Comparison of ENCODE assay signal across 15 cellular contexts in the genomic region with DNA sequence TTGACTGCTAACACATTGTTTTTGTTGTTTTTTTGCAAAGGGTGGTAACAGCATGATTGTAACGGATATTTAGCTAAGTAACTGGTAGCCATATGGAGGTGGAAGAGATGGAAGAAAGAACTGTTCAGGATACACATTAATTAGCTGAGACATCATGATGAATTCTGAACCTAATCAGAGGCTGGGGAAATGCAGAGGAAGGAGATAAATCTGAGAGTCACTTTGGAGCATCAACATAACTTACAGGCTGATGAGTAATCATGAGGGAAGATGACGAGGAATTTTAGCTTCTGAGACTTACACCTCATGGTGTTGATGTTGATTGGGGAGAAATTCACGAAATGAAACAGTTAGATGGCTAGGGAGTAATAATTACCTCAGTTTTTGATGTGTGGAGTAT.
DNase-seq lines count a peak whose midpoint lies in the region; ATAC-seq and TF ChIP-seq lines count a peak whose summit lies in the region.
"Had no signal": no experiment of that assay in that cellular context is flagged by ENCODE, and none has a peak within 500 bp of the region (broad histone marks: within the 10 kb centered on the region; RNA-seq: fewer than 3 reads in every experiment).

No MANE protein-coding gene starts in this region.

- peak overlapping the region; percentile 71 to 82 for H3K27ac ChIP-seq in coronary artery
- H3K27ac ChIP-seq in upper lobe of left lung, result no peak overlapping the region
- H3K27ac ChIP-seq: adrenal gland, transverse colon had no signal

- H3K27me3 ChIP-seq in upper lobe of left lung, result no peaks in the 10 kb centered on the region
- H3K27me3 ChIP-seq: adrenal gland, transverse colon had no signal

- H3K9me3 ChIP-seq in upper lobe of left lung, result no peaks in the 10 kb centered on the region
- H3K9me3 ChIP-seq: adrenal gland, transverse colon had no signal

- H3K4me3 ChIP-seq in coronary artery (no peak overlapping the region), upper lobe of left lung (no peak overlapping the region)
- H3K4me3 ChIP-seq: adrenal gland, transverse colon had no signal

- CTCF ChIA-PET in activated CD4-positive, alpha-beta memory T cell treated with anti-CD3 and anti-CD28 coated beads, Interleukin-2, amount 10 ng/mL, durations not matched to agents 7 days and 5 days (lab: Charles Lee), result interaction anchor here (0.5 kb wide), 1 partner anchor 26 kb away, joined by 3 read pairs; no protein-coding TSS in a partner anchor
- CTCF ChIA-PET in activated CD4-positive, alpha-beta memory T cell treated with anti-CD3 and anti-CD28 coated beads for 36 hours (lab: Charles Lee), result interaction anchor here (10.1 kb wide), 1 partner anchor 6 kb away, joined by 146 read pairs; no protein-coding TSS in a partner anchor

- intact Hi-C loops in activated CD4-positive, alpha-beta memory T cell treated with anti-CD3 and anti-CD28 coated beads for 36 hours (cut with micrococcal nuclease), result no loop called here

- POLR2A ChIA-PET in activated CD4-positive, alpha-beta memory T cell treated with anti-CD3 and anti-CD28 coated beads, Interleukin-2, amount 10 ng/mL, durations not matched to agents 7 days and 5 days (lab: Charles Lee), result interaction anchor here (0.5 kb wide), 1 partner anchor 9 kb away, joined by 3 read pairs; no protein-coding TSS in a partner anchor
- POLR2A ChIA-PET in activated CD4-positive, alpha-beta memory T cell treated with anti-CD3 and anti-CD28 coated beads for 36 hours (lab: Charles Lee), result no interaction called here

- H3K4me1 ChIP-seq in upper lobe of left lung, result no peaks in the 10 kb centered on the region
- H3K4me1 ChIP-seq: adrenal gland, transverse colon had no signal

- no peak for TF ChIP-seq POLR2A in upper lobe of left lung (IDR thresholded peaks at IDR 0.05)

- H3K9me3 Mint-ChIP-seq in activated CD4-positive, alpha-beta memory T cell treated with anti-CD3 and anti-CD28 coated beads, Interleukin-2, amount 10 ng/mL, durations not matched to agents 7 days and 5 days, result no peaks in the 10 kb centered on the region
- no peaks in the 10 kb centered on the region for H3K9me3 Mint-ChIP-seq in activated CD4-positive, alpha-beta memory T cell treated with anti-CD3 and anti-CD28 coated beads for 36 hours
- no peaks in the 10 kb centered on the region for H3K9me3 Mint-ChIP-seq in stimulated activated naive B cell treated with anti-CD40 and anti-IgM and Interleukin-4, amounts not matched to agents 10 μg/mL and 1 μg/mL and 100 μg/mL, for 72 hours
- H3K9me3 Mint-ChIP-seq: T-helper 1 cell treated with Interleukin-12 subunit alpha and Interleukin-12 subunit beta and Interleukin-4 antibody, amounts not matched to agents 30 μg/mL and 1 μg/mL, for 36 hours had no signal

- ATAC-seq in stimulated activated naive B cell treated with anti-CD40 and anti-IgM and Interleukin-4, amounts not matched to agents 10 μg/mL and 1 μg/mL and 100 μg/mL, for 72 hours (replicated peaks), result no peak
- ATAC-seq in HG03280 (IDR thresholded peaks at IDR 0.05; ENCODE audit: unreplicated experiment), result no peak
- no peak for ATAC-seq in upper lobe of left lung (ENCODE audit: low FRiP score in 2 of 2)
- ATAC-seq: left colon had no signal

- no peak overlapping the region for H3K4me3 Mint-ChIP-seq in activated CD4-positive, alpha-beta memory T cell treated with anti-CD3 and anti-CD28 coated beads, Interleukin-2, amount 10 ng/mL, durations not matched to agents 7 days and 5 days
- H3K4me3 Mint-ChIP-seq in activated CD4-positive, alpha-beta memory T cell treated with anti-CD3 and anti-CD28 coated beads for 36 hours, result no peak overlapping the region
- H3K4me3 Mint-ChIP-seq in stimulated activated naive B cell treated with anti-CD40 and anti-IgM and Interleukin-4, amounts not matched to agents 10 μg/mL and 1 μg/mL and 100 μg/mL, for 72 hours, result no peak overlapping the region
- H3K4me3 Mint-ChIP-seq: T-helper 1 cell treated with Interleukin-12 subunit alpha and Interleukin-12 subunit beta and Interleukin-4 antibody, amounts not matched to agents 30 μg/mL and 1 μg/mL, for 36 hours had no signal

- peaks cover 11 to 76% (median 47%) of the 10 kb centered on the region in 4 donors for H3K36me3 ChIP-seq in upper lobe of left lung

- DNase-seq in activated CD4-positive, alpha-beta memory T cell treated with anti-CD3 and anti-CD28 coated beads, Interleukin-2, amount 10 ng/mL, durations not matched to agents 7 days and 5 days, result no peak
- DNase-seq in activated CD4-positive, alpha-beta memory T cell treated with anti-CD3 and anti-CD28 coated beads for 36 hours, result no peak
- DNase-seq in NCI-H460 (ENCODE audit: extremely low read depth, low read depth), result peak; percentile 36
- no peak for DNase-seq in coronary artery (ENCODE audit: low spot score)
- no peak for DNase-seq in stimulated activated naive B cell treated with anti-CD40 and anti-IgM and Interleukin-4, amounts not matched to agents 10 μg/mL and 1 μg/mL and 100 μg/mL, for 72 hours
- no peak for DNase-seq in upper lobe of left lung
- DNase-seq in SKM-1 (lab: John Stamatoyannopoulos, UW; ENCODE audit: unreplicated experiment), result no peak
- DNase-seq: 8988T; activated CD4-positive, alpha-beta T cell treated with anti-CD3 and anti-CD28 coated beads for 1 hour; adrenal gland; left colon; NCI-H69; transverse colon had no signal

- TF ChIP-seq CTCF in coronary artery (IDR thresholded peaks at IDR 0.05) (no peak), upper lobe of left lung (IDR thresholded peaks at IDR 0.05) (no peak)

- peak overlapping the region; percentile 16 for H3K27ac Mint-ChIP-seq in activated CD4-positive, alpha-beta memory T cell treated with anti-CD3 and anti-CD28 coated beads, Interleukin-2, amount 10 ng/mL, durations not matched to agents 7 days and 5 days
- H3K27ac Mint-ChIP-seq in activated CD4-positive, alpha-beta memory T cell treated with anti-CD3 and anti-CD28 coated beads for 36 hours, result no peak overlapping the region
- peak overlapping the region; percentile 73 for H3K27ac Mint-ChIP-seq in stimulated activated naive B cell treated with anti-CD40 and anti-IgM and Interleukin-4, amounts not matched to agents 10 μg/mL and 1 μg/mL and 100 μg/mL, for 72 hours
- H3K27ac Mint-ChIP-seq: T-helper 1 cell treated with Interleukin-12 subunit alpha and Interleukin-12 subunit beta and Interleukin-4 antibody, amounts not matched to agents 30 μg/mL and 1 μg/mL, for 36 hours had no signal

- no peak for TF ChIP-seq EP300 in upper lobe of left lung (IDR thresholded peaks at IDR 0.05)

- H3K27me3 Mint-ChIP-seq in activated CD4-positive, alpha-beta memory T cell treated with anti-CD3 and anti-CD28 coated beads, Interleukin-2, amount 10 ng/mL, durations not matched to agents 7 days and 5 days, result no peaks in the 10 kb centered on the region
- H3K27me3 Mint-ChIP-seq in activated CD4-positive, alpha-beta memory T cell treated with anti-CD3 and anti-CD28 coated beads for 36 hours, result no peaks in the 10 kb centered on the region
- H3K27me3 Mint-ChIP-seq in stimulated activated naive B cell treated with anti-CD40 and anti-IgM and Interleukin-4, amounts not matched to agents 10 μg/mL and 1 μg/mL and 100 μg/mL, for 72 hours, result no peaks in the 10 kb centered on the region

- peaks cover 63% of the 10 kb centered on the region for H3K36me3 Mint-ChIP-seq in activated CD4-positive, alpha-beta memory T cell treated with anti-CD3 and anti-CD28 coated beads, Interleukin-2, amount 10 ng/mL, durations not matched to agents 7 days and 5 days (ENCODE audit: low read depth)
- H3K36me3 Mint-ChIP-seq in activated CD4-positive, alpha-beta memory T cell treated with anti-CD3 and anti-CD28 coated beads for 36 hours, result peaks cover 58% of the 10 kb centered on the region
- H3K36me3 Mint-ChIP-seq in stimulated activated naive B cell treated with anti-CD40 and anti-IgM and Interleukin-4, amounts not matched to agents 10 μg/mL and 1 μg/mL and 100 μg/mL, for 72 hours, result peaks cover 52 to 76% of the 10 kb centered on the region in 2 donors

- peaks cover 1% of the 10 kb centered on the region for H3K4me1 Mint-ChIP-seq in activated CD4-positive, alpha-beta memory T cell treated with anti-CD3 and anti-CD28 coated beads, Interleukin-2, amount 10 ng/mL, durations not matched to agents 7 days and 5 days
- peaks cover 9% of the 10 kb centered on the region for H3K4me1 Mint-ChIP-seq in activated CD4-positive, alpha-beta memory T cell treated with anti-CD3 and anti-CD28 coated beads for 36 hours (ENCODE audit: low read depth)
- peaks cover 15 to 16% of the 10 kb centered on the region in 2 donors for H3K4me1 Mint-ChIP-seq in stimulated activated naive B cell treated with anti-CD40 and anti-IgM and Interleukin-4, amounts not matched to agents 10 μg/mL and 1 μg/mL and 100 μg/mL, for 72 hours

- 92 to 96% methylated on average over 3 of the region's 3 CpGs for WGBS in upper lobe of left lung, 2 donors

Comparison
In these comparisons a context has a peak if more than half of its experiments do, and no peak if none do; other contexts are left out.
1. H3K27ac ChIP-seq: peak in coronary artery (2 of 2); none in upper lobe of left lung (0 of 4).